ENCODE assay signal across 41 cellular contexts in the genomic region with DNA sequence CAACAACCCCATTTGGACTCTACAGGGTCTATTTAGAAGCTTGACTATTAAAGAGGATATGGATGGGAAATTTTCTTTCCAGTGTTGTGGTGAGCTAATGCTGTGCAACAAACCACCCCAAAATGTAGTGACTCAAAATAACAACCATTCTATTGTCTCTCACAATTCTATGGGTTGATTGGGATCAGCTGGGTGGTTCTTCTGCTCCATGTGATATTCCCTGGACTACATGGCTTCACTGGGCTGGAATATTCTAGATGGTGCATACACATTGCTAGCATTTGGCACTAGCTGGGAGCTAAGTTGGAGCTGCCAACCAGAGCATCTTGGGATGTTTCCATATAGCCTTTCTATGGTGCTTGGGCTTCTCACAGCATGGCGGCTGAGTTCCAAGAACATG. TPM values are rescaled to one million over a fixed set of nuclear protein-coding genes. Genes with fewer than 3 reads are reported as not detected.
"Had no signal": no experiment of that assay in that cellular context is flagged by ENCODE, and none has a peak within 500 bp of the region (broad histone marks: within the 10 kb centered on the region; RNA-seq: fewer than 3 reads in every experiment).

No MANE protein-coding gene starts in this region.

- H3K36me3 ChIP-seq: adrenal gland, ascending aorta, brain microvascular endothelial cell, breast epithelium, cardiac muscle cell had no signal

- DNase-seq: activated effector memory CD4-positive, alpha-beta T cell treated with anti-CD3 and anti-CD28 coated beads, Interleukin-2, amount 50 U/mL, for 16 hours; activated effector memory CD4-positive, alpha-beta T cell treated with Interleukin-2 at 50 U/mL for 16 hours; activated gamma-delta T cell; activated gamma-delta T cell treated with Interleukin-2 at 50 U/mL for 16 hours; activated naive CD4-positive, alpha-beta T cell; activated naive CD4-positive, alpha-beta T cell treated with anti-CD3 and anti-CD28 coated beads for 36 hours; activated naive CD4-positive, alpha-beta T cell treated with anti-CD3 and anti-CD28 coated beads, Interleukin-2, amount 10 ng/mL, durations not matched to agents 7 days and 5 days; activated naive CD4-positive, alpha-beta T cell treated with anti-CD3 and anti-CD28 coated beads, Interleukin-2, amount 50 U/mL, for 16 hours; activated naive CD4-positive, alpha-beta T cell treated with Interleukin-2 at 50 U/mL for 16 hours; activated naive CD8-positive, alpha-beta T cell treated with anti-CD3 and anti-CD28 coated beads for 36 hours; activated naive CD8-positive, alpha-beta T cell treated with anti-CD3 and anti-CD28 coated beads, Interleukin-2, amount 10 ng/mL, durations not matched to agents 7 days and 5 days; activated naive CD8-positive, alpha-beta T cell treated with anti-CD3 and anti-CD28 coated beads, Interleukin-2, amount 50 U/mL, for 24 hours; activated T-cell treated with anti-CD3 and anti-CD28 coated beads, Interleukin-2, amount 50 U/mL, for 24 hours; activated T-cell treated with anti-CD3 and anti-CD28 coated beads, Interleukin-2, amount 50 U/mL, for 4 hours; activated T-cell treated with anti-CD3 and anti-CD28 coated beads, Interleukin-2, amount 50 U/mL, for 48 hours; activated T-cell treated with anti-CD3 and anti-CD28 coated beads, Interleukin-2, amount 50 U/mL, for 72 hours; adrenal gland; amniotic stem cell; amygdala; anterior cingulate cortex; aorta; body of pancreas; brain microvascular endothelial cell; caudate nucleus; central memory CD4-positive, alpha-beta T cell; cerebellar nuclear complex had no signal

- FAIRE-seq: astrocyte, bronchial epithelial cell had no signal

- H3K27me3 Mint-ChIP-seq: activated naive CD4-positive, alpha-beta T cell treated with anti-CD3 and anti-CD28 coated beads, Interleukin-2, amount 10 ng/mL, durations not matched to agents 7 days and 5 days; activated naive CD8-positive, alpha-beta T cell treated with anti-CD3 and anti-CD28 coated beads, Interleukin-2, amount 10 ng/mL, durations not matched to agents 7 days and 5 days had no signal

- H3K4me3 Mint-ChIP-seq: activated naive CD4-positive, alpha-beta T cell treated with anti-CD3 and anti-CD28 coated beads for 36 hours; activated naive CD4-positive, alpha-beta T cell treated with anti-CD3 and anti-CD28 coated beads, Interleukin-2, amount 10 ng/mL, durations not matched to agents 7 days and 5 days; activated naive CD4-positive, alpha-beta T cell treated with anti-CD3 and anti-CD28 coated beads, Interleukin-2, amount 50 U/mL, for 24 hours; activated naive CD8-positive, alpha-beta T cell; activated naive CD8-positive, alpha-beta T cell treated with anti-CD3 and anti-CD28 coated beads for 36 hours; activated naive CD8-positive, alpha-beta T cell treated with anti-CD3 and anti-CD28 coated beads, Interleukin-2, amount 10 ng/mL, durations not matched to agents 7 days and 5 days; activated naive CD8-positive, alpha-beta T cell treated with anti-CD3 and anti-CD28 coated beads, Interleukin-2, amount 50 U/mL, for 24 hours; activated T-cell treated with anti-CD3 and anti-CD28 coated beads, Interleukin-2, amount 50 U/mL, for 24 hours; activated T-cell treated with anti-CD3 and anti-CD28 coated beads, Interleukin-2, amount 50 U/mL, for 4 hours; activated T-cell treated with anti-CD3 and anti-CD28 coated beads, Interleukin-2, amount 50 U/mL, for 72 hours; activated T-helper 1 cell treated with anti-CD3 and anti-CD28 coated beads, Interleukin-12 subunit alpha, Interleukin-12 subunit beta, Interleukin-2, Interleukin-4 antibody, amounts not matched to agents 30 ng/mL and 10 ng/mL and 1 ng/mL, durations not matched to agents 14 hours and 24 hours and 36 hours; activated T-helper 17 cell treated with anti-CD3 and anti-CD28 coated beads, Interleukin-2, amount 50 U/mL, for 72 hours; brain; central memory CD8-positive, alpha-beta T cell had no signal

- H3K4me1 Mint-ChIP-seq: activated naive CD4-positive, alpha-beta T cell treated with anti-CD3 and anti-CD28 coated beads, Interleukin-2, amount 10 ng/mL, durations not matched to agents 7 days and 5 days; activated naive CD4-positive, alpha-beta T cell treated with anti-CD3 and anti-CD28 coated beads, Interleukin-2, amount 50 U/mL, for 24 hours; activated naive CD8-positive, alpha-beta T cell treated with anti-CD3 and anti-CD28 coated beads for 36 hours; activated naive CD8-positive, alpha-beta T cell treated with anti-CD3 and anti-CD28 coated beads, Interleukin-2, amount 10 ng/mL, durations not matched to agents 7 days and 5 days; activated naive CD8-positive, alpha-beta T cell treated with anti-CD3 and anti-CD28 coated beads, Interleukin-2, amount 50 U/mL, for 24 hours; activated T-helper 17 cell treated with anti-CD3 and anti-CD28 coated beads, Interleukin-2, amount 50 U/mL, for 72 hours; brain; central memory CD8-positive, alpha-beta T cell had no signal

- H3K4me1 ChIP-seq: adrenal gland, ascending aorta, body of pancreas, breast epithelium had no signal

- H3K9me3 Mint-ChIP-seq: activated naive CD4-positive, alpha-beta T cell treated with anti-CD3 and anti-CD28 coated beads for 36 hours; activated naive CD4-positive, alpha-beta T cell treated with anti-CD3 and anti-CD28 coated beads, Interleukin-2, amount 10 ng/mL, durations not matched to agents 7 days and 5 days; activated naive CD4-positive, alpha-beta T cell treated with anti-CD3 and anti-CD28 coated beads, Interleukin-2, amount 50 U/mL, for 24 hours; activated naive CD4-positive, alpha-beta T cell treated with anti-CD3 and anti-CD28 coated beads, Interleukin-2, amount 50 U/mL, for 72 hours; activated naive CD8-positive, alpha-beta T cell treated with anti-CD3 and anti-CD28 coated beads for 36 hours; activated naive CD8-positive, alpha-beta T cell treated with anti-CD3 and anti-CD28 coated beads, Interleukin-2, amount 10 ng/mL, durations not matched to agents 7 days and 5 days; activated naive CD8-positive, alpha-beta T cell treated with anti-CD3 and anti-CD28 coated beads, Interleukin-2, amount 50 U/mL, for 24 hours; activated T-cell treated with anti-CD3 and anti-CD28 coated beads, Interleukin-2, amount 50 U/mL, for 24 hours; activated T-cell treated with anti-CD3 and anti-CD28 coated beads, Interleukin-2, amount 50 U/mL, for 4 hours; activated T-cell treated with anti-CD3 and anti-CD28 coated beads, Interleukin-2, amount 50 U/mL, for 72 hours; activated T-helper 1 cell treated with anti-CD3 and anti-CD28 coated beads, Interleukin-12 subunit alpha, Interleukin-12 subunit beta, Interleukin-2, Interleukin-4 antibody, amounts not matched to agents 30 ng/mL and 10 ng/mL and 1 ng/mL, durations not matched to agents 14 hours and 24 hours and 36 hours; activated T-helper 17 cell treated with anti-CD3 and anti-CD28 coated beads, Interleukin-2, amount 50 U/mL, for 72 hours; activated T-helper 2 cell treated with anti-CD3 and anti-CD28 coated beads, Interferon-gamma antibody, Interleukin-2, Interleukin-4, amounts not matched to agents 10 μg/mL and 5 μg/mL and 100 μg/mL, durations not matched to agents 14 hours and 24 hours and 36 hours; central memory CD8-positive, alpha-beta T cell had no signal

- H3K27ac ChIP-seq: adrenal gland, ascending aorta, body of pancreas, brain microvascular endothelial cell, breast epithelium, cardiac muscle cell had no signal

- H3K36me3 Mint-ChIP-seq: activated naive CD4-positive, alpha-beta T cell treated with anti-CD3 and anti-CD28 coated beads, Interleukin-2, amount 10 ng/mL, durations not matched to agents 7 days and 5 days; activated naive CD4-positive, alpha-beta T cell treated with anti-CD3 and anti-CD28 coated beads, Interleukin-2, amount 50 U/mL, for 24 hours; activated naive CD4-positive, alpha-beta T cell treated with anti-CD3 and anti-CD28 coated beads, Interleukin-2, amount 50 U/mL, for 72 hours; activated naive CD8-positive, alpha-beta T cell; activated naive CD8-positive, alpha-beta T cell treated with anti-CD3 and anti-CD28 coated beads for 36 hours; activated naive CD8-positive, alpha-beta T cell treated with anti-CD3 and anti-CD28 coated beads, Interleukin-2, amount 10 ng/mL, durations not matched to agents 7 days and 5 days; brain had no signal

- H3K4me3 ChIP-seq: adrenal gland, ascending aorta, body of pancreas, breast epithelium, cardiac muscle cell had no signal

- H3K27me3 ChIP-seq: adrenal gland, ascending aorta, body of pancreas, brain microvascular endothelial cell, breast epithelium had no signal

- H3K27ac Mint-ChIP-seq: activated naive CD4-positive, alpha-beta T cell treated with anti-CD3 and anti-CD28 coated beads for 36 hours; activated naive CD4-positive, alpha-beta T cell treated with anti-CD3 and anti-CD28 coated beads, Interleukin-2, amount 10 ng/mL, durations not matched to agents 7 days and 5 days; activated naive CD4-positive, alpha-beta T cell treated with anti-CD3 and anti-CD28 coated beads, Interleukin-2, amount 50 U/mL, for 24 hours; activated naive CD4-positive, alpha-beta T cell treated with anti-CD3 and anti-CD28 coated beads, Interleukin-2, amount 50 U/mL, for 72 hours; activated naive CD8-positive, alpha-beta T cell; activated naive CD8-positive, alpha-beta T cell treated with anti-CD3 and anti-CD28 coated beads for 36 hours; activated naive CD8-positive, alpha-beta T cell treated with anti-CD3 and anti-CD28 coated beads, Interleukin-2, amount 10 ng/mL, durations not matched to agents 7 days and 5 days; activated naive CD8-positive, alpha-beta T cell treated with anti-CD3 and anti-CD28 coated beads, Interleukin-2, amount 50 U/mL, for 24 hours; activated T-cell treated with anti-CD3 and anti-CD28 coated beads, Interleukin-2, amount 50 U/mL, for 24 hours; activated T-cell treated with anti-CD3 and anti-CD28 coated beads, Interleukin-2, amount 50 U/mL, for 72 hours; activated T-helper 1 cell treated with anti-CD3 and anti-CD28 coated beads, Interleukin-12 subunit alpha, Interleukin-12 subunit beta, Interleukin-2, Interleukin-4 antibody, amounts not matched to agents 30 ng/mL and 10 ng/mL and 1 ng/mL, durations not matched to agents 14 hours and 24 hours and 36 hours; activated T-helper 17 cell treated with anti-CD3 and anti-CD28 coated beads, Interleukin-2, amount 50 U/mL, for 72 hours; activated T-helper 2 cell treated with anti-CD3 and anti-CD28 coated beads, Interferon-gamma antibody, Interleukin-2, Interleukin-4, amounts not matched to agents 10 μg/mL and 5 μg/mL and 100 μg/mL, durations not matched to agents 14 hours and 24 hours and 36 hours; brain had no signal

- H3K9me3 ChIP-seq: ascending aorta had no signal

- ATAC-seq: activated naive CD4-positive, alpha-beta T cell treated with anti-CD3 and anti-CD28 coated beads, Interleukin-2, amount 50 U/mL, for 72 hours; activated naive CD8-positive, alpha-beta T cell treated with anti-CD3 and anti-CD28 coated beads, Interleukin-2, amount 50 U/mL, for 24 hours; activated T-cell treated with anti-CD3 and anti-CD28 coated beads, Interleukin-2, amount 50 U/mL, for 4 hours; activated T-cell treated with anti-CD3 and anti-CD28 coated beads, Interleukin-2, amount 50 U/mL, for 72 hours; activated T-helper 17 cell treated with anti-CD3 and anti-CD28 coated beads, Interleukin-2, amount 50 U/mL, for 72 hours; body of pancreas had no signal

RNA-seq across cellular contexts. Expression of gene SLC6A2, which starts 30.2 kb away (rescaled TPM):
- total RNA-seq: activated naive CD4-positive, alpha-beta T cell treated with anti-CD3 and anti-CD28 coated beads for 36 hours; activated naive CD4-positive, alpha-beta T cell treated with anti-CD3 and anti-CD28 coated beads, Interleukin-2, amount 50 U/mL, for 72 hours; activated naive CD8-positive, alpha-beta T cell treated with anti-CD3 and anti-CD28 coated beads for 36 hours; activated naive CD8-positive, alpha-beta T cell treated with anti-CD3 and anti-CD28 coated beads, Interleukin-2, amount 10 ng/mL, durations not matched to agents 7 days and 5 days; activated T-cell treated with anti-CD3 and anti-CD28 coated beads, Interleukin-2, amount 50 U/mL, for 4 hours; activated T-cell treated with anti-CD3 and anti-CD28 coated beads, Interleukin-2, amount 50 U/mL, for 72 hours; activated T-helper 1 cell treated with anti-CD3 and anti-CD28 coated beads, Interleukin-12 subunit alpha, Interleukin-12 subunit beta, Interleukin-2, Interleukin-4 antibody, amounts not matched to agents 30 ng/mL and 10 ng/mL and 1 ng/mL, durations not matched to agents 14 hours and 24 hours and 36 hours; activated T-helper 17 cell treated with anti-CD3 and anti-CD28 coated beads, Interleukin-2, amount 50 U/mL, for 72 hours; activated T-helper 2 cell treated with anti-CD3 and anti-CD28 coated beads, Interferon-gamma antibody, Interleukin-2, Interleukin-4, amounts not matched to agents 10 μg/mL and 5 μg/mL and 100 μg/mL, durations not matched to agents 14 hours and 24 hours and 36 hours; ascending aorta; astrocyte; body of pancreas; cardiac septum; chondrocyte had no signal
